Comparison of ENCODE assay signal across 22 cellular contexts in genomic region chr2:101577173-101577572, GRCh38.
"Had no signal": no experiment of that assay in that cellular context is flagged by ENCODE, and none has a peak within 500 bp of the region (broad histone marks: within the 10 kb centered on the region; RNA-seq: fewer than 3 reads in every experiment).

No MANE protein-coding gene starts in this region.

- H3K4me1 ChIP-seq: ascending aorta, esophagus squamous epithelium, spleen, testis, transverse colon had no signal

- FAIRE-seq: islet of Langerhans, urothelium cell line had no signal

- H3K36me3 ChIP-seq: ascending aorta, brain microvascular endothelial cell, esophagus squamous epithelium, left ventricle myocardium inferior, spleen, transverse colon had no signal

- H3K27ac ChIP-seq: ascending aorta, brain microvascular endothelial cell, epithelial cell of prostate, esophagus squamous epithelium, left ventricle myocardium inferior, spleen, testis, transverse colon had no signal

- H3K27me3 ChIP-seq: ascending aorta, brain microvascular endothelial cell, esophagus squamous epithelium, spleen, testis, transverse colon had no signal

- DNase-seq: activated CD4-positive, alpha-beta T cell treated with anti-CD3 and anti-CD28 coated beads for 1 hour; activated effector memory CD4-positive, alpha-beta T cell treated with anti-CD3 and anti-CD28 coated beads, Interleukin-2, amount 50 U/mL, for 16 hours; activated naive CD4-positive, alpha-beta T cell treated with anti-CD3 and anti-CD28 coated beads for 36 hours; activated naive CD8-positive, alpha-beta T cell treated with anti-CD3 and anti-CD28 coated beads for 36 hours; activated T-cell treated with anti-CD3 and anti-CD28 coated beads for 4 hours; activated T-cell treated with anti-CD3 and anti-CD28 coated beads, Interleukin-2, amount 50 U/mL, for 72 hours; brain microvascular endothelial cell; esophagus squamous epithelium; left ventricle myocardium inferior; posterior cingulate gyrus; right cardiac atrium; spleen; stimulated activated naive CD4-positive, alpha-beta T cell; T-helper 17 cell; testis; transverse colon had no signal

- ATAC-seq: activated T-cell treated with anti-CD3 and anti-CD28 coated beads, Interleukin-2, amount 50 U/mL, for 72 hours; natural killer cell treated with Interleukin-12 subunit alpha and Interleukin-12 subunit beta and Interleukin-15 and Interleukin-18, amount 100 ng/mL, for 72 hours; right cardiac atrium; T-helper 17 cell had no signal

- H3K4me3 ChIP-seq: ascending aorta, esophagus squamous epithelium, left ventricle myocardium inferior, lung, spleen, testis, transverse colon had no signal

- H3K9me3 ChIP-seq: ascending aorta, esophagus squamous epithelium, left ventricle myocardium inferior, spleen, testis, transverse colon had no signal
